Comparison of ENCODE assay signal across 15 cellular contexts in genomic region chr5:154254886-154255285, GRCh38.
A peak's percentile ranks its signal among the peaks of the same experiment; 100 is the strongest.
DNase-seq lines count a peak whose midpoint lies in the region; ATAC-seq and TF ChIP-seq lines count a peak whose summit lies in the region.
"Had no signal": no experiment of that assay in that cellular context is flagged by ENCODE, and none has a peak within 500 bp of the region (broad histone marks: within the 10 kb centered on the region; RNA-seq: fewer than 3 reads in every experiment).

No MANE protein-coding gene starts in this region.

- H3K9me3 Mint-ChIP-seq in activated CD4-positive, alpha-beta T cell treated with anti-CD3 and anti-CD28 coated beads, Interleukin-2, amount 10 ng/mL, durations not matched to agents 24 days and 14 days, result peaks cover 12% of the 10 kb centered on the region
- H3K9me3 Mint-ChIP-seq in chondrocyte (ENCODE audit: low read depth), result peaks cover 3% of the 10 kb centered on the region
- H3K9me3 Mint-ChIP-seq in stimulated activated effector memory CD8-positive, alpha-beta T cell treated with anti-CD3 and anti-CD28 coated beads, Interleukin-12 subunit alpha, Interleukin-12 subunit beta, amount 100 ng/mL, for 72 hours, result peaks cover 4% of the 10 kb centered on the region
- H3K9me3 Mint-ChIP-seq: H9 had no signal

- no peak for TF ChIP-seq CTCF in chondrocyte (IDR thresholded peaks at IDR 0.05)

- H3K4me3 Mint-ChIP-seq in activated CD4-positive, alpha-beta T cell treated with anti-CD3 and anti-CD28 coated beads, Interleukin-2, amount 10 ng/mL, durations not matched to agents 24 days and 14 days, result no peak overlapping the region
- H3K4me3 Mint-ChIP-seq in chondrocyte (ENCODE audit: unreplicated experiment), result no peak overlapping the region
- no peak overlapping the region for H3K4me3 Mint-ChIP-seq in stimulated activated effector memory CD8-positive, alpha-beta T cell treated with anti-CD3 and anti-CD28 coated beads, Interleukin-12 subunit alpha, Interleukin-12 subunit beta, amount 100 ng/mL, for 72 hours
- H3K4me3 Mint-ChIP-seq: CD4-positive, alpha-beta T cell; H9 had no signal

- intact Hi-C loops in activated CD4-positive, alpha-beta T cell treated with anti-CD3 and anti-CD28 coated beads, Interleukin-2, amount 10 ng/mL, durations not matched to agents 24 days and 14 days (cut with micrococcal nuclease), result no loop called here

- ATAC-seq in GM21529 (IDR thresholded peaks at IDR 0.05; ENCODE audit: unreplicated experiment), result no peak
- no peak for ATAC-seq in stimulated activated effector memory CD8-positive, alpha-beta T cell treated with anti-CD3 and anti-CD28 coated beads, Interleukin-12 subunit alpha, Interleukin-12 subunit beta, amount 100 ng/mL, for 72 hours
- ATAC-seq: A549 had no signal

- peaks cover 14% of the 10 kb centered on the region for H3K4me1 Mint-ChIP-seq in activated CD4-positive, alpha-beta T cell treated with anti-CD3 and anti-CD28 coated beads, Interleukin-2, amount 10 ng/mL, durations not matched to agents 24 days and 14 days
- H3K4me1 Mint-ChIP-seq in chondrocyte (ENCODE audit: low read depth), result peaks cover 64% of the 10 kb centered on the region
- peaks cover 26% of the 10 kb centered on the region for H3K4me1 Mint-ChIP-seq in stimulated activated effector memory CD8-positive, alpha-beta T cell treated with anti-CD3 and anti-CD28 coated beads, Interleukin-12 subunit alpha, Interleukin-12 subunit beta, amount 100 ng/mL, for 72 hours

- no peak overlapping the region for H3K27ac Mint-ChIP-seq in activated CD4-positive, alpha-beta T cell treated with anti-CD3 and anti-CD28 coated beads, Interleukin-2, amount 10 ng/mL, durations not matched to agents 24 days and 14 days
- H3K27ac Mint-ChIP-seq in chondrocyte (ENCODE audit: unreplicated experiment), result peak overlapping the region; percentile 18
- no peak overlapping the region for H3K27ac Mint-ChIP-seq in stimulated activated effector memory CD8-positive, alpha-beta T cell treated with anti-CD3 and anti-CD28 coated beads, Interleukin-12 subunit alpha, Interleukin-12 subunit beta, amount 100 ng/mL, for 72 hours
- H3K27ac Mint-ChIP-seq: CD4-positive, alpha-beta T cell; H9 had no signal

- H3K27me3 Mint-ChIP-seq in activated CD4-positive, alpha-beta T cell treated with anti-CD3 and anti-CD28 coated beads, Interleukin-2, amount 10 ng/mL, durations not matched to agents 24 days and 14 days, result no peaks in the 10 kb centered on the region
- no peaks in the 10 kb centered on the region for H3K27me3 Mint-ChIP-seq in chondrocyte (ENCODE audit: low read depth)
- H3K27me3 Mint-ChIP-seq: CD4-positive, alpha-beta T cell had no signal

- H3K36me3 Mint-ChIP-seq in activated CD4-positive, alpha-beta T cell treated with anti-CD3 and anti-CD28 coated beads, Interleukin-2, amount 10 ng/mL, durations not matched to agents 24 days and 14 days (ENCODE audit: low read depth), result peaks cover 36% of the 10 kb centered on the region
- H3K36me3 Mint-ChIP-seq in chondrocyte (ENCODE audit: low read depth), result peaks cover 6% of the 10 kb centered on the region
- H3K36me3 Mint-ChIP-seq in stimulated activated effector memory CD8-positive, alpha-beta T cell treated with anti-CD3 and anti-CD28 coated beads, Interleukin-12 subunit alpha, Interleukin-12 subunit beta, amount 100 ng/mL, for 72 hours, result no peaks in the 10 kb centered on the region

- peak; percentile 23 for DNase-seq in activated CD4-positive, alpha-beta T cell treated with anti-CD3 and anti-CD28 coated beads, Interleukin-2, amount 10 ng/mL, durations not matched to agents 24 days and 14 days
- DNase-seq in activated CD4-positive, alpha-beta T cell treated with anti-CD3 and anti-CD28 coated beads for 48 hours, result no peak
- DNase-seq in chondrocyte (ENCODE audit: low spot score) (no peak), islet precursor cell (peak; percentile 83), renal cortical epithelial cell (ENCODE audit: low read depth) (peak; percentile 19), NCI-H146 (lab: John Stamatoyannopoulos, UW) (no peak)
- no peak for DNase-seq in stimulated activated effector memory CD8-positive, alpha-beta T cell treated with anti-CD3 and anti-CD28 coated beads, Interleukin-12 subunit alpha, Interleukin-12 subunit beta, amount 100 ng/mL, for 72 hours (ENCODE audit: low spot score in 2 of 2)
- DNase-seq: AML-193; CD4-positive, alpha-beta T cell; DMS153; DMS79; GF-D8; H9 had no signal

Comparison
In these comparisons a context has a peak if more than half of its experiments do, and no peak if none do; other contexts are left out.
1. DNase-seq: peak in activated CD4-positive, alpha-beta T cell treated with anti-CD3 and anti-CD28 coated beads, Interleukin-2, amount 10 ng/mL, durations not matched to agents 24 days and 14 days (single experiment), islet precursor cell (single experiment) and renal cortical epithelial cell (single experiment); none in activated CD4-positive, alpha-beta T cell treated with anti-CD3 and anti-CD28 coated beads for 48 hours (single experiment), chondrocyte (single experiment), stimulated activated effector memory CD8-positive, alpha-beta T cell treated with anti-CD3 and anti-CD28 coated beads, Interleukin-12 subunit alpha, Interleukin-12 subunit beta, amount 100 ng/mL, for 72 hours (0 of 2) and NCI-H146 (single experiment).